23 cellular contexts compared by ENCODE assay signal in genomic region chr16:10083301-10083700, GRCh38.
"Had no signal": no experiment of that assay in that cellular context is flagged by ENCODE, and none has a peak within 500 bp of the region (broad histone marks: within the 10 kb centered on the region; RNA-seq: fewer than 3 reads in every experiment).

No MANE protein-coding gene starts in this region.

- H3K4me1 ChIP-seq: SJSA1 had no signal

- H3K4me3 Mint-ChIP-seq: IgD-negative memory B cell had no signal

- H3K4me2 ChIP-seq: KMS-11 had no signal

- DNase-seq: Kasumi-1, NCI-H1048, NCI-H1105, NCI-H1417, NCI-H146, NCI-H1694 treated with DMSO at 0.1 percent for 48 hours, NCI-H1930, NCI-H2081, NCI-H2107, NCI-H2227 treated with DMSO at 0.1 percent for 48 hours, NCI-H524, NCI-H69, NCI-H774, PC-3, Right ventricle myocardium superior, RPMI8226, SIG-M5 had no signal

- H3K4me1 Mint-ChIP-seq: IgD-negative memory B cell had no signal

- H3K27ac Mint-ChIP-seq: IgD-negative memory B cell had no signal

- H3K9me3 ChIP-seq: SJSA1 had no signal

- H3K36me3 ChIP-seq: SJSA1 had no signal

- H3K4me3 ChIP-seq: K562, SJSA1, SK-N-MC had no signal

- H3K36me3 Mint-ChIP-seq: IgD-negative memory B cell had no signal

- H3K27me3 ChIP-seq: SJSA1 had no signal

- H3K27ac ChIP-seq: HL-60, KMS-11, SJSA1, SK-N-MC had no signal

- H3K9ac ChIP-seq: KMS-11 had no signal

- ATAC-seq: K562, PC-3 had no signal
